ENCODE assay signal across 23 cellular contexts in genomic region chr1:42833981-42834380, GRCh38. TPM values are rescaled to one million over a fixed set of nuclear protein-coding genes. Genes with fewer than 3 reads are reported as not detected.
A peak's percentile ranks its signal among the peaks of the same experiment; 100 is the strongest.
DNase-seq lines count a peak whose midpoint lies in the region; ATAC-seq and TF ChIP-seq lines count a peak whose summit lies in the region.
"Had no signal": no experiment of that assay in that cellular context is flagged by ENCODE, and none has a peak within 500 bp of the region (broad histone marks: within the 10 kb centered on the region; RNA-seq: fewer than 3 reads in every experiment).

No MANE protein-coding gene starts in this region.

- ATAC-seq in lower lobe of right lung (peak; percentile 34 to 45), GM21367 (IDR thresholded peaks at IDR 0.05; ENCODE audit: unreplicated experiment) (no peak)

- peaks cover 27% of the 10 kb centered on the region for H3K4me1 Mint-ChIP-seq in CD14-positive monocyte
- H3K4me1 Mint-ChIP-seq: CD4-positive, alpha-beta memory T cell had no signal

- intact Hi-C loops in CD14-positive monocyte (cut with micrococcal nuclease): no loop called here
- intact Hi-C loops in lower lobe of right lung (cut with DNase I): no loop called here

- no peaks in the 10 kb centered on the region for H3K9me3 ChIP-seq in lower lobe of right lung
- H3K9me3 ChIP-seq: HAP-1, MG63, Peyer's patch, SK-N-SH had no signal

- no peak for TF ChIP-seq POLR2A in NB4 (IDR thresholded peaks at IDR 0.05; ENCODE audit: extremely low read depth, insufficient read length)

- no peaks in the 10 kb centered on the region for H3K4me1 ChIP-seq in lower lobe of right lung
- H3K4me1 ChIP-seq: HAP-1, Peyer's patch had no signal

- peaks cover 4% of the 10 kb centered on the region for H3K36me3 ChIP-seq in lower lobe of right lung
- H3K36me3 ChIP-seq: HAP-1, MG63, Peyer's patch had no signal

- H3K36me3 Mint-ChIP-seq in CD14-positive monocyte: peaks cover 46 to 62% of the 10 kb centered on the region in 2 donors

- H3K27me3 Mint-ChIP-seq in CD14-positive monocyte (ENCODE audit: low read depth in 3 of 3): no peaks in the 10 kb centered on the region
- H3K27me3 Mint-ChIP-seq: CD4-positive, alpha-beta memory T cell had no signal

- H3K27ac ChIP-seq in lower lobe of right lung: no peak overlapping the region
- H3K27ac ChIP-seq: GM23248, Peyer's patch had no signal

- H3K9me3 Mint-ChIP-seq in CD14-positive monocyte: peaks cover 0 to 2% (median 0%) of the 10 kb centered on the region in 7 donors
- H3K9me3 Mint-ChIP-seq: CD4-positive, alpha-beta memory T cell had no signal

- H3K4me3 Mint-ChIP-seq in CD14-positive monocyte: peak overlapping the region in 1 of 2 donors; percentile 15
- H3K4me3 Mint-ChIP-seq: CD4-positive, alpha-beta memory T cell had no signal

- DNase-seq in CD14-positive monocyte (ENCODE audit: low spot score) (no peak), NB4 (ENCODE audit: low read depth) (peak; percentile 20), SKM-1 (lab: John Stamatoyannopoulos, UW; ENCODE audit: unreplicated experiment) (peak; percentile 54), lower lobe of right lung (no peak), cerebellar cortex (ENCODE audit: low spot score) (no peak), anterior cingulate cortex (lab: John Stamatoyannopoulos, UW) (no peak)
- DNase-seq in stimulated activated CD4-positive, alpha-beta T cell treated with anti-CD3 and anti-CD28 coated beads, Interleukin-2, amount 100 ng/mL, for 48 hours: no peak
- DNase-seq: CD4-positive, alpha-beta memory T cell; GF-D8; GM23248; IMR-90; Karpas-422; MG63; NCI-H1417; NCI-H187 treated with DMSO at 0.1 percent for 48 hours; NCI-H2227 treated with DMSO at 0.1 percent for 48 hours; NCI-H510A treated with DMSO at 0.1 percent for 48 hours; NCI-H774; Peyer's patch; SK-N-SH had no signal

- H3K27ac Mint-ChIP-seq in CD14-positive monocyte: peak overlapping the region; percentile 20 to 84 (median 68)
- H3K27ac Mint-ChIP-seq: CD4-positive, alpha-beta memory T cell had no signal

- H3K27me3 ChIP-seq in lower lobe of right lung (ENCODE audit: low read depth): no peaks in the 10 kb centered on the region
- H3K27me3 ChIP-seq: MG63, Peyer's patch had no signal

- TF ChIP-seq CTCF in CD14-positive monocyte (IDR thresholded peaks at IDR 0.05): no peak
- no peak for TF ChIP-seq CTCF in NB4 (IDR thresholded peaks at IDR 0.05; ENCODE audit: low read depth, low read length)
- TF ChIP-seq CTCF in lower lobe of right lung (IDR thresholded peaks at IDR 0.05): no peak

- H3K4me3 ChIP-seq in NB4 (ENCODE audit: low read depth, low read length) (no peak overlapping the region), lower lobe of right lung (no peak overlapping the region)
- H3K4me3 ChIP-seq: GM23248, HAP-1, MG63, Peyer's patch had no signal

RNA-seq across cellular contexts. Expression of gene ZNF691, which starts 12.4 kb away (rescaled TPM):
- polyA plus RNA-seq in CD14-positive monocyte: 1 to 10 TPM; 1.3 to 1.8 TPM
- 11.9 TPM for total RNA-seq in lower lobe of right lung

RNA-seq across cellular contexts. Expression of gene SVBP, which starts 16.8 kb away (rescaled TPM):
- polyA plus RNA-seq in CD14-positive monocyte: 10 to 100 TPM; 54.3 to 56.1 TPM
- total RNA-seq in lower lobe of right lung: 20.8 TPM

RNA-seq across cellular contexts. Expression of gene ERMAP, which starts 17.1 kb away (rescaled TPM):
- 1 to 10 TPM; 6.0 to 8.4 TPM for polyA plus RNA-seq in CD14-positive monocyte
- total RNA-seq in lower lobe of right lung: 15.2 TPM

RNA-seq across cellular contexts. Expression of gene TMEM269, which starts 49.2 kb away (rescaled TPM):
- not detected for polyA plus RNA-seq in CD14-positive monocyte
- not detected for total RNA-seq in lower lobe of right lung
- total RNA-seq: GM23248, IMR-90, Peyer's patch had no signal
- polyA plus RNA-seq: BJ; CD4-positive, alpha-beta memory T cell; GM23248; IMR-90 had no signal

Comparison
In these comparisons a context has a peak if more than half of its experiments do, and no peak if none do; other contexts are left out.
1. DNase-seq: peak in NB4 (single experiment) and SKM-1 (single experiment); none in CD14-positive monocyte (single experiment), lower lobe of right lung (single experiment), cerebellar cortex (single experiment), anterior cingulate cortex (0 of 58) and stimulated activated CD4-positive, alpha-beta T cell treated with anti-CD3 and anti-CD28 coated beads, Interleukin-2, amount 100 ng/mL, for 48 hours (0 of 2).